Comparison of ENCODE assay signal across 13 cellular contexts in genomic region chr1:113805639-113806038, GRCh38. TPM values are rescaled to one million over a fixed set of nuclear protein-coding genes. Genes with fewer than 3 reads are reported as not detected.
A peak's percentile ranks its signal among the peaks of the same experiment; 100 is the strongest.
DNase-seq lines count a peak whose midpoint lies in the region; ATAC-seq and TF ChIP-seq lines count a peak whose summit lies in the region.
"Had no signal": no experiment of that assay in that cellular context is flagged by ENCODE, and none has a peak within 500 bp of the region (broad histone marks: within the 10 kb centered on the region; RNA-seq: fewer than 3 reads in every experiment).

No MANE protein-coding gene starts in this region.

- no TSS peak for BruUV-seq in HCT116 (replicated peaks; lab: Mats Ljungman, UMichigan)

- H3K4me1 ChIP-seq in HCT116 (ENCODE audit: control insufficient read depth in 1 of 2, insufficient read depth in 2 of 2, low read length in 2 of 2) = peaks cover 21 to 31% of the 10 kb centered on the region in 2 experiments
- peaks cover 27% of the 10 kb centered on the region for H3K4me1 ChIP-seq in smooth muscle cell (ENCODE audit: low read depth)

- DNase-seq in activated T-cell treated with anti-CD3 and anti-CD28 coated beads, Interleukin-2, amount 50 U/mL, for 24 hours = no peak
- DNase-seq in activated T-cell treated with anti-CD3 and anti-CD28 coated beads for 4 hours = no peak
- no peak for DNase-seq in HCT116 (ENCODE audit: low read depth, low spot score)
- no peak for DNase-seq in central memory CD8-positive, alpha-beta T cell (ENCODE audit: low spot score in 2 of 2)
- no peak for DNase-seq in smooth muscle cell (lab: John Stamatoyannopoulos, UW; ENCODE audit: unreplicated experiment)
- no peak for DNase-seq in NCI-H1048 (lab: John Stamatoyannopoulos, UW)
- DNase-seq in mesenteric fat pad (ENCODE audit: low spot score) = no peak
- DNase-seq in epidermal melanocyte (ENCODE audit: insufficient read length, low spot score) = no peak
- DNase-seq: KBM-7, NCI-H1092, NCI-H226, NCI-H526 treated with DMSO at 0.1 percent for 48 hours had no signal

- WGBS in smooth muscle cell (ENCODE audit: low lambda C conversion rate) = 92% methylated on average over 4 of the region's 4 CpGs

- no peak overlapping the region for H3K4me3 Mint-ChIP-seq in activated T-cell treated with anti-CD3 and anti-CD28 coated beads, Interleukin-2, amount 50 U/mL, for 24 hours
- peak overlapping the region; percentile 27 for H3K4me3 Mint-ChIP-seq in central memory CD8-positive, alpha-beta T cell

- no peaks in the 10 kb centered on the region for H3K27me3 Mint-ChIP-seq in activated T-cell treated with anti-CD3 and anti-CD28 coated beads, Interleukin-2, amount 50 U/mL, for 24 hours
- H3K27me3 Mint-ChIP-seq in central memory CD8-positive, alpha-beta T cell = no peaks in the 10 kb centered on the region

- H3K36me3 ChIP-seq in HCT116 (ENCODE audit: control insufficient read depth in 1 of 2, insufficient read depth in 2 of 2, low read length in 2 of 2) (no peaks in the 10 kb centered on the region), smooth muscle cell (ENCODE audit: low read depth) (no peaks in the 10 kb centered on the region)

- TF ChIP-seq POLR2A in HCT116 (IDR thresholded peaks at IDR 0.05; ENCODE audit: borderline replicate concordance, extremely low read depth, insufficient read depth, insufficient read length) = no peak

- H2AFZ ChIP-seq in HCT116 (ENCODE audit: low read depth, low read length, poor library complexity, severe bottlenecking) (no peak overlapping the region), smooth muscle cell (ENCODE audit: low read depth) (no peak overlapping the region)

- peaks cover 26% of the 10 kb centered on the region for H3K36me3 Mint-ChIP-seq in activated T-cell treated with anti-CD3 and anti-CD28 coated beads, Interleukin-2, amount 50 U/mL, for 24 hours (ENCODE audit: low read depth)
- peaks cover 22% of the 10 kb centered on the region for H3K36me3 Mint-ChIP-seq in central memory CD8-positive, alpha-beta T cell (ENCODE audit: insufficient read depth)

- ATAC-seq in HCT116 = no peak
- ATAC-seq in central memory CD8-positive, alpha-beta T cell (replicated peaks; ENCODE audit: extremely low read depth, poor library complexity, severe bottlenecking) = no peak

- H3F3A ChIP-seq in smooth muscle cell (ENCODE audit: low read depth) = peaks cover 6% of the 10 kb centered on the region

- H3K27me3 ChIP-seq in HCT116 (ENCODE audit: insufficient read depth, low read length) = no peaks in the 10 kb centered on the region
- no peaks in the 10 kb centered on the region for H3K27me3 ChIP-seq in smooth muscle cell (ENCODE audit: low read depth)

- H3K27ac Mint-ChIP-seq in activated T-cell treated with anti-CD3 and anti-CD28 coated beads, Interleukin-2, amount 50 U/mL, for 24 hours = peak overlapping the region; percentile 44
- no peak overlapping the region for H3K27ac Mint-ChIP-seq in central memory CD8-positive, alpha-beta T cell (ENCODE audit: low read depth)

- H4K20me1 ChIP-seq in HCT116 (ENCODE audit: insufficient read depth) = no peaks in the 10 kb centered on the region
- peaks cover 85% of the 10 kb centered on the region for H4K20me1 ChIP-seq in smooth muscle cell (ENCODE audit: low read depth)

- H3K9me3 Mint-ChIP-seq in activated T-cell treated with anti-CD3 and anti-CD28 coated beads, Interleukin-2, amount 50 U/mL, for 24 hours = no peaks in the 10 kb centered on the region
- no peaks in the 10 kb centered on the region for H3K9me3 Mint-ChIP-seq in central memory CD8-positive, alpha-beta T cell

- intact Hi-C loops in HCT116 (cut with micrococcal nuclease) = no loop called here

- H3K9me3 ChIP-seq in HCT116 (ENCODE audit: control insufficient read depth in 1 of 2, insufficient read depth in 1 of 2, low read depth in 1 of 2, low read length in 2 of 2) (no peaks in the 10 kb centered on the region), smooth muscle cell (replicated peaks; ENCODE audit: low read depth) (no peaks in the 10 kb centered on the region)

- no peak overlapping the region for H3K4me3 ChIP-seq in HCT116 (replicated peaks in 1 of 2; ENCODE audit: low read depth in 1 of 2, low read length in 2 of 2)
- no peak overlapping the region for H3K4me3 ChIP-seq in smooth muscle cell

- peaks cover 84% of the 10 kb centered on the region for H3K4me1 Mint-ChIP-seq in activated T-cell treated with anti-CD3 and anti-CD28 coated beads, Interleukin-2, amount 50 U/mL, for 24 hours (ENCODE audit: low read depth)
- H3K4me1 Mint-ChIP-seq in central memory CD8-positive, alpha-beta T cell = peaks cover 77% of the 10 kb centered on the region

- H3K9me2 ChIP-seq in HCT116 (ENCODE audit: insufficient read depth) = no peaks in the 10 kb centered on the region

- peaks cover 95% of the 10 kb centered on the region for H3K79me2 ChIP-seq in HCT116 (ENCODE audit: insufficient read depth, low read length)
- H3K79me2 ChIP-seq in smooth muscle cell (ENCODE audit: low read depth) = peaks cover 98% of the 10 kb centered on the region

- TF ChIP-seq CTCF in HCT116 (IDR thresholded peaks at IDR 0.05 in 2 of 3, conservative IDR thresholded peaks at IDR 0.05 in 1 of 3; ENCODE audit: borderline replicate concordance in 1 of 3, insufficient read depth in 1 of 3, low read depth in 2 of 3, low read length in 2 of 3) (no peak), smooth muscle cell (IDR thresholded peaks at IDR 0.05; ENCODE audit: borderline replicate concordance, insufficient read depth, poor library complexity, severe bottlenecking) (no peak)

- peak overlapping the region; percentile 35; the same call in 1 of the 2 replicates for H3K4me2 ChIP-seq in HCT116 (ENCODE audit: low read length)
- H3K4me2 ChIP-seq in smooth muscle cell = no peak overlapping the region

- RAD21 ChIA-PET in HCT116 (lab: Charles Lee; ENCODE audit: low non-redundant PET in 1 of 2, low total read pairs in 2 of 2, uncharacterized antibody in 2 of 2, unreplicated experiment in 2 of 2) = no interaction called here

- no peak overlapping the region for H3K9ac ChIP-seq in HCT116 (ENCODE audit: low read length)
- H3K9ac ChIP-seq in smooth muscle cell (ENCODE audit: low read depth) = no peak overlapping the region

- H3K27ac ChIP-seq in HCT116 (ENCODE audit: low read depth, low read length) (no peak overlapping the region), smooth muscle cell (ENCODE audit: low read depth) (peak overlapping the region; percentile 83)
- H3K27ac ChIP-seq: 22Rv1 had no signal

- no peak for TF ChIP-seq RAD21 in HCT116 (IDR thresholded peaks at IDR 0.05; ENCODE audit: low read depth)

- CTCF ChIA-PET in HCT116 (lab: Charles Lee) = interaction anchor here (1.5 kb wide), 1 partner anchor 733 kb away, joined by 3 read pairs; the partner anchor contains the start of gene LRIG2

- POLR2A ChIA-PET in HCT116 (lab: Charles Lee) = no interaction called here

TF ChIP-seq in HCT116, 20 proteins besides CTCF, POLR2A, EP300 and RAD21 (continues in another document):
- no peak for TF ChIP-seq FOSL1 (IDR thresholded peaks at IDR 0.05; ENCODE audit: low read depth)
- no peak for TF ChIP-seq MAX (IDR thresholded peaks at IDR 0.05)
- TF ChIP-seq ZNF274 (IDR thresholded peaks at IDR 0.05; ENCODE audit: low read depth, low read length) = no peak
- no peak for TF ChIP-seq JUND (IDR thresholded peaks at IDR 0.05)
- TF ChIP-seq EZH2phosphoT487 (IDR thresholded peaks at IDR 0.05; ENCODE audit: borderline replicate concordance) = no peak
- TF ChIP-seq ATF3 (IDR thresholded peaks at IDR 0.05) = no peak
- no peak for TF ChIP-seq SIN3A (IDR thresholded peaks at IDR 0.05; ENCODE audit: low read depth)
- TF ChIP-seq REST (IDR thresholded peaks at IDR 0.05; ENCODE audit: low read depth) = no peak
- no peak for TF ChIP-seq EZH2 (IDR thresholded peaks at IDR 0.05)

RNA-seq across cellular contexts. Expression of gene RSBN1, which starts 6.6 kb away (rescaled TPM):
- total RNA-seq in HCT116 (2021; ENCODE audit: unreplicated experiment) = 16.6 TPM
- 11.9 and 12.2 TPM in 2 replicates for polyA plus RNA-seq in HCT116 (2012)
- total RNA-seq in smooth muscle cell = 18.3 and 22.5 TPM in 2 replicates
- 9.0 and 12.3 TPM in 2 replicates for polyA plus RNA-seq in smooth muscle cell
- 14.5 TPM for total RNA-seq in mesenteric fat pad

RNA-seq across cellular contexts. Expression of gene PHTF1, which starts 46.4 kb away (rescaled TPM):
- 11.4 TPM for total RNA-seq in HCT116 (2021; ENCODE audit: unreplicated experiment)
- polyA plus RNA-seq in HCT116 (2012) = 4.1 and 4.3 TPM in 2 replicates
- total RNA-seq in smooth muscle cell = 25.4 and 34.8 TPM in 2 replicates
- 19.7 and 23.9 TPM in 2 replicates for polyA plus RNA-seq in smooth muscle cell
- 14.7 TPM for total RNA-seq in mesenteric fat pad
